8 cellular contexts compared by ENCODE assay signal in the genomic region with DNA sequence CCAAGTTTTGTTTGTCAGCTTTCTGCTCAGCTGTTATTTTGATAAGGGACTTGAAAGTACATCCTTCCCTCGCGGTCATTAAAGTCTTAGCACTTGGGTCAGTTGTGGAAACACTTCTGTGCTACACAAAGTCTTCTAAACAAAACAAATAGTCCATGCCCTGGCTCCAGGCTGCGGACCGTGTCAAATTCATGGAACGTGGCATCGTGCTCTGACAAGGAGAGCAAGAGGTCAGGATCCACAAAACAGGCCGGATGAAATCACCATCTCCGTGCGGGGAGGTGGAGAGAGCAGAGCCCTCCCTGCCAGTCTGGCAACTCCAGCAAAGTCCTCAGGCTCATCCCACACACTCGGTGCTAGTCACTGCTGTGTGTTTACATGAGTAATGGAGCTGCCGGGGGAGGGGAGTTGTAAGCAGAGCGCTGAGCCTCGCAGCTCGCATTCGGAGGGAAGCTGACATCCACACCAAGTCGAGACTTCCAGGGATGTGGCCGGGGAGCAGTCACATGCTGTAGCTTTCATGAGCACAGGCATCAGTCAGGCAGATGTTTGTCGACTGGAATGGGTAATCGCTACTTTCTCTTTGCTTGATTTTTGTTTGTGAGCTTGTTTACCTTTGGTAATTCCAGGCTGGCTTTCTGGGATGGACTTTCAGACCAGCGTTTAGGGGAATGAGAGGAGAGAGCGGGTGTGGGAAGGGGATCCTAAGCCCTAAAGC.
DNase-seq lines count a peak whose midpoint lies in the region; ATAC-seq and TF ChIP-seq lines count a peak whose summit lies in the region.

No MANE protein-coding gene starts in this region.

- no peak for TF ChIP-seq CTCF in coronary artery (IDR thresholded peaks at IDR 0.05)

- peak; percentile 75 for DNase-seq in DMS 273 (lab: John Stamatoyannopoulos, UW; ENCODE audit: unreplicated experiment)
- peak; percentile 58 for DNase-seq in NCI-H1048 (lab: John Stamatoyannopoulos, UW)
- DNase-seq in activated CD4-positive, alpha-beta T cell treated with anti-CD3 and anti-CD28 coated beads, Interleukin-2, amount 10 ng/mL, durations not matched to agents 7 days and 5 days, result peak; percentile 53
- peak; percentile 97 for DNase-seq in coronary artery (ENCODE audit: low spot score)
- peak; percentile 78 for DNase-seq in left lobe of liver (ENCODE audit: low spot score)
- DNase-seq in stimulated activated CD4-positive, alpha-beta T cell treated with anti-CD3 and anti-CD28 coated beads, Interleukin-1b, Interleukin-23, amount 100 ng/mL, for 24 hours (ENCODE audit: low read depth in 4 of 4, low spot score in 1 of 4), result peak; percentile 62 to 65 (median 64)
- no peak for DNase-seq in germinal center (ENCODE audit: low spot score)

- H3K27ac Mint-ChIP-seq in activated CD4-positive, alpha-beta T cell treated with anti-CD3 and anti-CD28 coated beads, Interleukin-2, amount 10 ng/mL, durations not matched to agents 7 days and 5 days, result peak overlapping the region; percentile 98

- H3K27me3 Mint-ChIP-seq in activated CD4-positive, alpha-beta T cell treated with anti-CD3 and anti-CD28 coated beads, Interleukin-2, amount 10 ng/mL, durations not matched to agents 7 days and 5 days, result no peaks in the 10 kb centered on the region

- peaks cover 6% of the 10 kb centered on the region for H3K9me3 Mint-ChIP-seq in activated CD4-positive, alpha-beta T cell treated with anti-CD3 and anti-CD28 coated beads, Interleukin-2, amount 10 ng/mL, durations not matched to agents 7 days and 5 days

- H3K4me3 Mint-ChIP-seq in activated CD4-positive, alpha-beta T cell treated with anti-CD3 and anti-CD28 coated beads, Interleukin-2, amount 10 ng/mL, durations not matched to agents 7 days and 5 days, result peak overlapping the region; percentile 86

- CTCF ChIA-PET in activated CD4-positive, alpha-beta T cell treated with anti-CD3 and anti-CD28 coated beads, Interleukin-2, amount 10 ng/mL, durations not matched to agents 7 days and 5 days (lab: Charles Lee), result interaction anchor here (0.9 to 3.5 kb wide), 20 partner anchors 10 to 216 kb away, joined by 3 to 38 read pairs (median 3); no protein-coding TSS in a partner anchor

- POLR2A ChIA-PET in activated CD4-positive, alpha-beta T cell treated with anti-CD3 and anti-CD28 coated beads, Interleukin-2, amount 10 ng/mL, durations not matched to agents 7 days and 5 days (lab: Charles Lee), result interaction anchor here (0.5 to 2.9 kb wide), 5 partner anchors 30 to 147 kb away, joined by 3 to 26 read pairs (median 6); a partner anchor contains a TSS

- H3K4me3 ChIP-seq in coronary artery, result peak overlapping the region; percentile 77

- peaks cover 52% of the 10 kb centered on the region for H3K36me3 Mint-ChIP-seq in activated CD4-positive, alpha-beta T cell treated with anti-CD3 and anti-CD28 coated beads, Interleukin-2, amount 10 ng/mL, durations not matched to agents 7 days and 5 days (ENCODE audit: low read depth)

- peaks cover 97% of the 10 kb centered on the region for H3K4me1 Mint-ChIP-seq in activated CD4-positive, alpha-beta T cell treated with anti-CD3 and anti-CD28 coated beads, Interleukin-2, amount 10 ng/mL, durations not matched to agents 7 days and 5 days

- peak overlapping the region; percentile 92 to 94 for H3K27ac ChIP-seq in coronary artery

- ATAC-seq in left lobe of liver, result peak; percentile 83
- no peak for ATAC-seq in GM21825 (IDR thresholded peaks at IDR 0.05; ENCODE audit: unreplicated experiment)
